ENCODE assay signal across 18 cellular contexts in genomic region chr5:36613771-36614656, GRCh38. TPM values are rescaled to one million over a fixed set of nuclear protein-coding genes. Genes with fewer than 3 reads are reported as not detected.
DNase-seq lines count a peak whose midpoint lies in the region; ATAC-seq, FAIRE-seq and TF ChIP-seq lines count a peak whose summit lies in the region.
"Had no signal": no experiment of that assay in that cellular context is flagged by ENCODE, and none has a peak within 500 bp of the region (broad histone marks: within the 10 kb centered on the region; RNA-seq: fewer than 3 reads in every experiment).

No MANE protein-coding gene starts in this region.

- H3K4me3 Mint-ChIP-seq in astrocyte (ENCODE audit: unreplicated experiment), result no peak overlapping the region
- no peak overlapping the region for H3K4me3 Mint-ChIP-seq in CD4-positive, alpha-beta T cell
- H3K4me3 Mint-ChIP-seq: CD8-positive, alpha-beta memory T cell had no signal

- no peaks in the 10 kb centered on the region for H4K20me1 ChIP-seq in astrocyte (ENCODE audit: insufficient read depth, low read length)

- H2AFZ ChIP-seq in astrocyte (ENCODE audit: low read depth, low read length), result no peak overlapping the region

- TF ChIP-seq CTCF in astrocyte (IDR thresholded peaks at IDR 0.05; ENCODE audit: insufficient read depth, low read depth, low read length), result no peak
- TF ChIP-seq CTCF in gastrocnemius medialis (IDR thresholded peaks at IDR 0.05 in 4 of 5, conservative IDR thresholded peaks at IDR 0.05 in 1 of 5), result no peak
- TF ChIP-seq CTCF in CD4-positive, alpha-beta T cell (IDR thresholded peaks at IDR 0.05), result no peak

- CTCF ChIA-PET in CD4-positive, alpha-beta T cell (lab: Charles Lee), result no interaction called here

- TF ChIP-seq POLR2A in gastrocnemius medialis (IDR thresholded peaks at IDR 0.05), result no peak

- H3K4me3 ChIP-seq in HUES6 (ENCODE audit: low read depth, low read length), result no peak overlapping the region
- H3K4me3 ChIP-seq in astrocyte (ENCODE audit: insufficient read depth, low read depth, low read length), result no peak overlapping the region
- H3K4me3 ChIP-seq in right cardiac atrium (ENCODE audit: low read length), result no peak overlapping the region
- H3K4me3 ChIP-seq in gastrocnemius medialis, result no peak overlapping the region
- H3K4me3 ChIP-seq: gastroesophageal sphincter, ovary had no signal

- no peak overlapping the region for H3K9ac ChIP-seq in HUES6 (ENCODE audit: low read length)
- no peak overlapping the region for H3K9ac ChIP-seq in astrocyte (ENCODE audit: low read length)

- in situ Hi-C loops in gastrocnemius medialis (cut with MboI; ENCODE audit: low sequenced_read_pairs in 4 of 4), result no loop called here

- no peak for FAIRE-seq in astrocyte (lab: Jason Lieb, UNC)
- FAIRE-seq: GM12892 had no signal

- peak overlapping the region; percentile 67 for H3K27ac Mint-ChIP-seq in astrocyte (ENCODE audit: unreplicated experiment)
- no peak overlapping the region for H3K27ac Mint-ChIP-seq in CD4-positive, alpha-beta T cell

- H3K79me2 ChIP-seq in astrocyte (ENCODE audit: insufficient read depth, low read length), result no peaks in the 10 kb centered on the region

- DNase-seq in astrocyte (ENCODE audit: low read depth) (no peak), right cardiac atrium (no peak), gastrocnemius medialis (no peak), GM03348 (ENCODE audit: low spot score) (no peak)
- DNase-seq in activated CD4-positive, alpha-beta T cell treated with anti-CD3 and anti-CD28 coated beads for 1 hour, result no peak
- DNase-seq in CD4-positive, alpha-beta T cell, result no peak
- DNase-seq: CD8-positive, alpha-beta memory T cell; erythroblast; NCI-H2171; NCI-H526 treated with DMSO at 0.1 percent for 48 hours; ovary; stimulated activated CD4-positive, alpha-beta T cell treated with anti-CD3 and anti-CD28 coated beads, Interleukin-4, amount 100 ng/mL, for 1 hour; T-helper 2 cell had no signal

- peaks cover 1% of the 10 kb centered on the region for H3K9me3 Mint-ChIP-seq in astrocyte (ENCODE audit: unreplicated experiment)
- H3K9me3 Mint-ChIP-seq in CD4-positive, alpha-beta T cell, result no peaks in the 10 kb centered on the region

- H3K27me3 Mint-ChIP-seq in astrocyte (ENCODE audit: low read depth, unreplicated experiment), result no peaks in the 10 kb centered on the region
- peaks cover 27% of the 10 kb centered on the region for H3K27me3 Mint-ChIP-seq in CD4-positive, alpha-beta T cell

- WGBS in right cardiac atrium, result 53% methylated on average over 7 of the region's 7 CpGs

- H3K27me3 ChIP-seq in HUES6 (ENCODE audit: control insufficient read depth, insufficient read depth, low read length) (no peaks in the 10 kb centered on the region), astrocyte (ENCODE audit: insufficient read depth, low read length) (no peaks in the 10 kb centered on the region), right cardiac atrium (ENCODE audit: control insufficient read depth, insufficient read depth) (no peaks in the 10 kb centered on the region), gastrocnemius medialis (no peaks in the 10 kb centered on the region)
- peaks cover 12% of the 10 kb centered on the region for H3K27me3 ChIP-seq in CD4-positive, alpha-beta T cell (ENCODE audit: control insufficient read depth, insufficient read depth, low read length)
- H3K27me3 ChIP-seq: gastroesophageal sphincter, ovary had no signal

- H3K36me3 ChIP-seq in HUES6 (ENCODE audit: control insufficient read depth, insufficient read depth, low read length), result peaks cover 28% of the 10 kb centered on the region
- no peaks in the 10 kb centered on the region for H3K36me3 ChIP-seq in astrocyte (ENCODE audit: insufficient read depth, low read length)
- H3K36me3 ChIP-seq in gastrocnemius medialis, result no peaks in the 10 kb centered on the region
- H3K36me3 ChIP-seq: gastroesophageal sphincter, ovary had no signal

- H3K27ac ChIP-seq in HUES6 (ENCODE audit: low read depth, low read length), result 0 out of 2 replicates have a peak overlapping the region, but pooled peaks have one; percentile 13
- no peak overlapping the region for H3K27ac ChIP-seq in astrocyte (ENCODE audit: low read depth, low read length)
- peak overlapping the region; percentile 57 for H3K27ac ChIP-seq in right cardiac atrium (ENCODE audit: low read length)
- H3K27ac ChIP-seq in gastrocnemius medialis, result peak overlapping the region; percentile 54 to 77 (median 69)
- H3K27ac ChIP-seq in CD4-positive, alpha-beta T cell (ENCODE audit: low read depth, low read length), result no peak overlapping the region
- H3K27ac ChIP-seq: gastroesophageal sphincter, ovary had no signal

- POLR2A ChIA-PET in CD4-positive, alpha-beta T cell (lab: Charles Lee), result no interaction called here

- intact Hi-C loops in right cardiac atrium (cut with DNase I) (no loop called here), gastrocnemius medialis (cut with DNase I; ENCODE audit: low total_unique reads) (no loop called here)
- intact Hi-C loops in CD4-positive, alpha-beta T cell (cut with DNase I, micrococcal nuclease), result no loop called here

- ATAC-seq in right cardiac atrium (no peak), gastrocnemius medialis (no peak)
- no peak for ATAC-seq in CD4-positive, alpha-beta T cell (ENCODE audit: poor library complexity)
- ATAC-seq: activated CD4-positive, CD25-positive, alpha-beta regulatory T cell treated with anti-CD3 and anti-CD28 coated beads, Interleukin-2, amount 50 U/mL, for 24 hours; gastroesophageal sphincter; HCT116 had no signal

- H3K36me3 Mint-ChIP-seq in astrocyte (ENCODE audit: low read depth, unreplicated experiment), result peaks cover 33% of the 10 kb centered on the region
- H3K36me3 Mint-ChIP-seq in CD4-positive, alpha-beta T cell (ENCODE audit: low read depth), result no peaks in the 10 kb centered on the region
- H3K36me3 Mint-ChIP-seq: CD8-positive, alpha-beta memory T cell had no signal

- H3K4me1 Mint-ChIP-seq in astrocyte (ENCODE audit: low read depth, unreplicated experiment), result peaks cover 24% of the 10 kb centered on the region
- no peaks in the 10 kb centered on the region for H3K4me1 Mint-ChIP-seq in CD4-positive, alpha-beta T cell (ENCODE audit: low read depth)
- H3K4me1 Mint-ChIP-seq: CD8-positive, alpha-beta memory T cell had no signal

- H3K9me3 ChIP-seq in HUES6 (ENCODE audit: control insufficient read depth, insufficient read depth, low read depth, low read length), result no peaks in the 10 kb centered on the region
- no peaks in the 10 kb centered on the region for H3K9me3 ChIP-seq in astrocyte (ENCODE audit: insufficient read depth, low read depth, low read length)
- no peaks in the 10 kb centered on the region for H3K9me3 ChIP-seq in right cardiac atrium (ENCODE audit: control insufficient read depth, low read length)
- H3K9me3 ChIP-seq in gastrocnemius medialis, result no peaks in the 10 kb centered on the region
- no peaks in the 10 kb centered on the region for H3K9me3 ChIP-seq in CD4-positive, alpha-beta T cell (ENCODE audit: control insufficient read depth, low read length)
- H3K9me3 ChIP-seq: gastroesophageal sphincter, ovary had no signal

- H3K4me1 ChIP-seq in HUES6 (ENCODE audit: control insufficient read depth, insufficient read depth, low read length) (peaks cover 53% of the 10 kb centered on the region), astrocyte (ENCODE audit: insufficient read depth, low read length) (peaks cover 5% of the 10 kb centered on the region), right cardiac atrium (ENCODE audit: control insufficient read depth, insufficient read depth, low read length) (peaks cover 4% of the 10 kb centered on the region), gastrocnemius medialis (peaks cover 16 to 29% of the 10 kb centered on the region in 2 donors)
- H3K4me1 ChIP-seq: gastroesophageal sphincter had no signal

- no peak overlapping the region for H3K4me2 ChIP-seq in astrocyte (ENCODE audit: low read length)

RNA-seq across cellular contexts. Expression of gene SLC1A3, which starts 7.6 kb away (rescaled TPM):
- 20.9 and 23.8 TPM in 2 replicates for total RNA-seq in astrocyte
- total RNA-seq in right cardiac atrium, result 10 to 100 TPM; 31.1 to 44.5 (median 35.2) TPM
- 21.7 TPM for polyA plus RNA-seq in right cardiac atrium
- 10 to 100 TPM in 3 of 4 donors, 1 to 10 TPM in 1; 5.3 to 69.4 (median 17.4) TPM for total RNA-seq in gastrocnemius medialis
- not detected for total RNA-seq in CD4-positive, alpha-beta T cell
- polyA plus RNA-seq: CD8-positive, alpha-beta memory T cell had no signal

Comparison
In these comparisons a context has a peak if more than half of its experiments do, and no peak if none do; other contexts are left out.
1. H3K27ac ChIP-seq: peak in HUES6 (single experiment), right cardiac atrium (single experiment) and gastrocnemius medialis (4 of 4); none in astrocyte (single experiment) and CD4-positive, alpha-beta T cell (single experiment).
2. RNA of gene SLC1A3, which starts 7.6 kb away (total RNA-seq): 31.1 to 44.5 TPM in right cardiac atrium, 20.9 to 23.8 TPM in astrocyte and 5.3 to 69.4 TPM in gastrocnemius medialis; not detected in CD4-positive, alpha-beta T cell; every median in the first group is over 4 times any median in the second.